Comparison of ENCODE assay signal across 20 cellular contexts in the genomic region with DNA sequence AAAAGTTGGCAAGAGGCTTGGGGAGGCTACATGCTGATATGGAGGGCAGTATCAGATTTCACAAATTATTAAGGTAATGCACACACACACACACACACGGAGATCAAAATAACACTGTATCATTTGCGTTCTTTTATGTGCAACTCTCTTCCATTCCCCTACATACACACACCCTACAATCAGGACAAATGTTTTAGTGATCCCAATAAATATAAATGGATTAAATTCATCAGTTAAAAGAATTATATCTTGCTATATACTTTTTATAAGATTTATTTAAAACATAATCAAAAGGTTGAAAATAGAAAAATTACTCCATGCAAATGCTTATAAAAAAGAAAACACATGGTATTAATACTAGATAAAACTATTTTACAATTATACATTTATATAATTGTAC. TPM values are rescaled to one million over a fixed set of nuclear protein-coding genes. Genes with fewer than 3 reads are reported as not detected.
DNase-seq lines count a peak whose midpoint lies in the region; ATAC-seq, FAIRE-seq and TF ChIP-seq lines count a peak whose summit lies in the region.
"Had no signal": no experiment of that assay in that cellular context is flagged by ENCODE, and none has a peak within 500 bp of the region (broad histone marks: within the 10 kb centered on the region; RNA-seq: fewer than 3 reads in every experiment).

No MANE protein-coding gene starts in this region.

- no peak for TF ChIP-seq CTCF in HEK293 (tag by site-specific recombination; IDR thresholded peaks at IDR 0.05)
- TF ChIP-seq CTCF in K562 (IDR thresholded peaks at IDR 0.05 in 2 of 3, conservative IDR thresholded peaks at IDR 0.05 in 1 of 3; ENCODE audit: insufficient read depth in 2 of 3, low read depth in 1 of 3, low read length in 3 of 3), result no peak
- TF ChIP-seq CTCF in testis (IDR thresholded peaks at IDR 0.05), result no peak

- H3K9me3 ChIP-seq in HEK293 (ENCODE audit: control insufficient read depth, insufficient read depth, low read depth, low read length) (no peaks in the 10 kb centered on the region), K562 (replicated peaks; ENCODE audit: control insufficient read depth, insufficient read depth, low read depth, low read length) (no peaks in the 10 kb centered on the region), testis (no peaks in the 10 kb centered on the region)
- H3K9me3 ChIP-seq: HAP-1 had no signal

- intact Hi-C loops in K562 (cut with micrococcal nuclease) (no loop called here), testis (cut with DNase I; ENCODE audit: low total_unique reads) (no loop called here)

- H3K27me3 ChIP-seq in K562 (ENCODE audit: control insufficient read depth in 2 of 2, insufficient read depth in 2 of 2, low read length in 2 of 2) (no peaks in the 10 kb centered on the region), testis (no peaks in the 10 kb centered on the region)

- in situ Hi-C loops in K562 (cut with MboI), result no loop called here

- POLR2A ChIA-PET in HEK293 (lab: Yijun Ruan, JAX), result no interaction called here
- POLR2A ChIA-PET in K562 (lab: Yijun Ruan, JAX), result no interaction called here

- H3K4me1 ChIP-seq in HEK293 (ENCODE audit: control insufficient read depth, insufficient read depth, low read length) (no peaks in the 10 kb centered on the region), K562 (replicated peaks in 1 of 2; ENCODE audit: control insufficient read depth in 2 of 2, insufficient read depth in 2 of 2, low read length in 2 of 2) (no peaks in the 10 kb centered on the region), testis (peaks cover 14% of the 10 kb centered on the region)
- H3K4me1 ChIP-seq: HAP-1 had no signal

- CTCF ChIA-PET in HEK293 (lab: Yijun Ruan, JAX) (no interaction called here), K562 (lab: Yijun Ruan, JAX; ENCODE audit: low intra/inter-chr PET ratio) (no interaction called here)

- no peak overlapping the region for H3K4me2 ChIP-seq in K562 (ENCODE audit: insufficient read depth, low read length)
- H3K4me2 ChIP-seq: A549 had no signal

- TF ChIP-seq EP300 in K562 (IDR thresholded peaks at IDR 0.05; ENCODE audit: low read length), result no peak

- no peak for TF ChIP-seq RAD21 in K562 (CRISPR knock-in tag; conservative IDR thresholded peaks at IDR 0.05 in 1 of 2, IDR thresholded peaks at IDR 0.05 in 1 of 2)

- H2AFZ ChIP-seq in K562 (ENCODE audit: low read depth, low read length), result no peak overlapping the region
- H2AFZ ChIP-seq: GM23248 had no signal

- ATAC-seq in K562 (no peak), GM18519 (IDR thresholded peaks at IDR 0.05; ENCODE audit: low FRiP score, unreplicated experiment) (no peak), GM21381 (IDR thresholded peaks at IDR 0.05; ENCODE audit: unreplicated experiment) (no peak)
- ATAC-seq: A549 had no signal

- H3K9me1 ChIP-seq in K562 (ENCODE audit: control insufficient read depth, insufficient read depth, low read length), result no peaks in the 10 kb centered on the region

- no peaks in the 10 kb centered on the region for H4K20me1 ChIP-seq in K562 (replicated peaks; ENCODE audit: control insufficient read depth, insufficient read depth, low read length)

- H3K9ac ChIP-seq in K562 (ENCODE audit: insufficient read depth in 1 of 2, low read depth in 2 of 2, low read length in 2 of 2), result no peak overlapping the region
- H3K9ac ChIP-seq: GM23248 had no signal

- no peak for TF ChIP-seq POLR2A in K562 (conservative IDR thresholded peaks at IDR 0.05)
- no peak for TF ChIP-seq POLR2A in testis (IDR thresholded peaks at IDR 0.05)

- H3K79me2 ChIP-seq in K562 (ENCODE audit: control insufficient read depth, insufficient read depth, low read length), result no peaks in the 10 kb centered on the region

- H3K36me3 ChIP-seq in HEK293 (ENCODE audit: control insufficient read depth in 2 of 2, insufficient read depth in 1 of 2, low read length in 2 of 2) (peaks cover 6 to 50% of the 10 kb centered on the region in 2 experiments), K562 (ENCODE audit: control insufficient read depth, insufficient read depth, low read length) (peaks cover 10% of the 10 kb centered on the region; the same call in 1 of the 3 replicates), testis (ENCODE audit: low read depth, missing control alignments) (no peaks in the 10 kb centered on the region)

- WGBS in K562 (ENCODE audit: insufficient coverage, low coverage, missing lambda C conversion rate), result 95% methylated on average over 2 of the region's 2 CpGs
- WGBS in testis, 2 donors, result 77 to 85% methylated on average over 2 of the region's 2 CpGs

- DNase-seq in K562 (ENCODE audit: extremely low read depth in 1 of 4, low spot score in 3 of 4), result no peak
- DNase-seq in testis, result no peak
- no peak for DNase-seq in NCI-H187 (lab: John Stamatoyannopoulos, UW)
- DNase-seq: AML-193; CD4-positive, alpha-beta memory T cell; DMS153; DMS79; GF-D8; GM23248 had no signal

- H3K27ac ChIP-seq in HEK293 (ENCODE audit: extremely low read depth, low read depth, low read length) (no peak overlapping the region), K562 (ENCODE audit: extremely low read depth, low read depth, low read length) (no peak overlapping the region), testis (peak overlapping the region; percentile 0 to 68)
- H3K27ac ChIP-seq: A549, C4-2B, GM23248 had no signal

- H3K4me3 ChIP-seq in HEK293 (ENCODE audit: low read depth, low read length), result no peak overlapping the region
- no peak overlapping the region for H3K4me3 ChIP-seq in K562
- H3K4me3 ChIP-seq in testis, result no peak overlapping the region
- H3K4me3 ChIP-seq: A549, GM23248, HAP-1 had no signal

- FAIRE-seq in K562 (lab: Jason Lieb, UNC), result no peak
- FAIRE-seq in islet of Langerhans (lab: Jason Lieb, UNC), result peak; percentile 56

- BruUV-seq in K562 (replicated peaks; lab: Mats Ljungman, UMichigan), result no TSS peak

TF ChIP-seq in HEK293, 187 proteins besides CTCF, POLR2A, EP300 and RAD21:
- TF ChIP-seq ZNF2 (tag by site-specific recombination; IDR thresholded peaks at IDR 0.05), result no peak
- TF ChIP-seq SETDB1 (IDR thresholded peaks at IDR 0.05; ENCODE audit: insufficient read length, low read length), result peak; percentile 46

TF ChIP-seq in K562, 482 proteins besides CTCF, POLR2A, EP300 and RAD21 (continues in another document):
- TF ChIP-seq BRD4 (IDR thresholded peaks at IDR 0.05) (no peak), SREBF1 (IDR thresholded peaks at IDR 0.05; ENCODE audit: borderline replicate concordance, low read depth, low read length) (no peak), ZNF507 (tag; conservative IDR thresholded peaks at IDR 0.05) (peak; percentile 90), MEIS2 (IDR thresholded peaks at IDR 0.05; ENCODE audit: partially characterized antibody) (no peak)
- TF ChIP-seq, protein P1, sequence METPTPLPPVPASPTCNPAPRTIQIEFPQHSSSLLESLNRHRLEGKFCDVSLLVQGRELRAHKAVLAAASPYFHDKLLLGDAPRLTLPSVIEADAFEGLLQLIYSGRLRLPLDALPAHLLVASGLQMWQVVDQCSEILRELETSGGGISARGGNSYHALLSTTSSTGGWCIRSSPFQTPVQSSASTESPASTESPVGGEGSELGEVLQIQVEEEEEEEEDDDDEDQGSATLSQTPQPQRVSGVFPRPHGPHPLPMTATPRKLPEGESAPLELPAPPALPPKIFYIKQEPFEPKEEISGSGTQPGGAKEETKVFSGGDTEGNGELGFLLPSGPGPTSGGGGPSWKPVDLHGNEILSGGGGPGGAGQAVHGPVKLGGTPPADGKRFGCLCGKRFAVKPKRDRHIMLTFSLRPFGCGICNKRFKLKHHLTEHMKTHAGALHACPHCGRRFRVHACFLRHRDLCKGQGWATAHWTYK (CRISPR knock-in tag; IDR thresholded peaks at IDR 0.05), result no peak

RNA-seq across cellular contexts. Expression of a gene that starts 25.9 kb away (rescaled TPM):
- 4.8 and 8.6 TPM in 2 replicates for total RNA-seq in K562 (2011; cell fraction: chromatin; rRNA removed; ENCODE audit: low replicate concordance)
- total RNA-seq in K562 (2011; cell fraction: nucleolus; rRNA removed), result 4.8 and 6.4 TPM in 2 replicates
- 11.5 and 19.7 TPM in 2 replicates for total RNA-seq in K562 (2011; cell fraction: nucleoplasm; rRNA removed)
- total RNA-seq in K562 (2014; rRNA removed), result 9.9 and 12.1 TPM in 2 replicates
- 13.9 and 16.1 TPM in 2 replicates for total RNA-seq in K562 (2014; rRNA removed; fragmentation: Illumina TruSeq; extraction: Trizol)
- total RNA-seq in K562 (2015; rRNA removed; fragmentation: Illumina TruSeq; extraction: Trizol), result 13.6 and 14.9 TPM in 2 replicates
- 19.3 and 22.3 TPM in 2 replicates for total RNA-seq in K562 (2021)
- polyA plus RNA-seq in K562 (2011; rRNA removed), result 8.8 and 10.8 TPM in 2 replicates
- polyA plus RNA-seq in K562 (2011; cell fraction: cytosol; rRNA removed), result 4.6 and 6.6 TPM in 2 replicates
- 1.5 and 2.3 TPM in 2 replicates for polyA plus RNA-seq in K562 (2011; cell fraction: nucleus; rRNA removed)
- polyA plus RNA-seq in K562 (2012), result 7.7 and 13.3 TPM in 2 replicates
- 11.8 and 12.4 TPM in 2 replicates for polyA plus RNA-seq in K562 (2014; fragmentation: Illumina TruSeq; extraction: Trizol)
- polyA plus RNA-seq in K562 (2014; fragmentation: Nextera tagmentation; extraction: Ambion mirVana), result 1 to 10 TPM; 4.4 to 4.9 TPM
- 8.5 and 9.1 TPM in 2 replicates for polyA plus RNA-seq in K562 (2014; rRNA removed)
- 15.9 and 21.1 TPM in 2 replicates for polyA minus RNA-seq in K562 (2011; rRNA and poly(A)+ RNA removed)
- polyA minus RNA-seq in K562 (2011; cell fraction: cytosol; rRNA and poly(A)+ RNA removed), result 8.7 and 9.5 TPM in 2 replicates
- 1.8 and 3.7 TPM in 2 replicates for polyA minus RNA-seq in K562 (2011; cell fraction: nucleus; rRNA and poly(A)+ RNA removed)
- 100 to 1,000 TPM; 236 to 290 TPM for total RNA-seq in testis
- polyA plus RNA-seq in testis (ENCODE audit: insufficient read depth, low read depth, low replicate concordance), result 236 TPM

RNA-seq across cellular contexts. Expression of a gene that starts 53.4 kb away (rescaled TPM):
- total RNA-seq in K562 (2011; cell fraction: chromatin; rRNA removed; ENCODE audit: low replicate concordance), result not detected in 2 replicates
- total RNA-seq in K562 (2011; cell fraction: nucleolus; rRNA removed), result not detected in 2 replicates
- total RNA-seq in K562 (2011; cell fraction: nucleoplasm; rRNA removed), result not detected in 2 replicates
- not detected in 2 replicates for total RNA-seq in K562 (2014; rRNA removed)
- not detected in 2 replicates for total RNA-seq in K562 (2014; rRNA removed; fragmentation: Illumina TruSeq; extraction: Trizol)
- not detected in 2 replicates for total RNA-seq in K562 (2015; rRNA removed; fragmentation: Illumina TruSeq; extraction: Trizol)
- total RNA-seq in K562 (2021), result not detected in 2 replicates
- not detected in 2 replicates for polyA plus RNA-seq in K562 (2011; rRNA removed)
- not detected in 2 replicates for polyA plus RNA-seq in K562 (2011; cell fraction: cytosol; rRNA removed)
- not detected in 2 replicates for polyA plus RNA-seq in K562 (2011; cell fraction: nucleus; rRNA removed)
- polyA plus RNA-seq in K562 (2012), result not detected in 2 replicates
- polyA plus RNA-seq in K562 (2014; fragmentation: Illumina TruSeq; extraction: Trizol), result not detected in 2 replicates
- not detected for polyA plus RNA-seq in K562 (2014; fragmentation: Nextera tagmentation; extraction: Ambion mirVana)
- not detected in 2 replicates for polyA plus RNA-seq in K562 (2014; rRNA removed)
- not detected in 2 replicates for polyA minus RNA-seq in K562 (2011; rRNA and poly(A)+ RNA removed)
- polyA minus RNA-seq in K562 (2011; cell fraction: cytosol; rRNA and poly(A)+ RNA removed), result not detected in 2 replicates
- polyA minus RNA-seq in K562 (2011; cell fraction: nucleus; rRNA and poly(A)+ RNA removed), result not detected in 2 replicates
- under 1 TPM in 1 of 2 donors, not detected in 1; 0.16 TPM for total RNA-seq in testis
- polyA plus RNA-seq in testis (ENCODE audit: insufficient read depth, low read depth, low replicate concordance), result not detected
- total RNA-seq: CD4-positive, alpha-beta memory T cell; Daoy; GM23248; H4; HT-29 had no signal
- polyA plus RNA-seq: BJ; CD4-positive, alpha-beta memory T cell; GM23248 had no signal

Comparison
In these comparisons a context has a peak if more than half of its experiments do, and no peak if none do; other contexts are left out.
1. H3K27ac ChIP-seq: peak in testis (2 of 2); none in HEK293 (single experiment) and K562 (single experiment).
2. RNA of a gene that starts 25.9 kb away (total RNA-seq): 236 to 290 TPM in testis; 4.8 to 22.3 TPM in K562; every median in the first group is over 10 times any median in the second.